8 cellular contexts compared by ENCODE assay signal in genomic region chr10:22606164-22606614, GRCh38.
A peak's percentile ranks its signal among the peaks of the same experiment; 100 is the strongest.
DNase-seq lines count a peak whose midpoint lies in the region; ATAC-seq lines count a peak whose summit lies in the region.

No MANE protein-coding gene starts in this region.

- peak overlapping the region; percentile 79 for H3K27ac Mint-ChIP-seq in activated naive CD8-positive, alpha-beta T cell treated with anti-CD3 and anti-CD28 coated beads, Interleukin-2, amount 10 ng/mL, durations not matched to agents 7 days and 5 days

- H3K27me3 Mint-ChIP-seq in activated naive CD8-positive, alpha-beta T cell treated with anti-CD3 and anti-CD28 coated beads, Interleukin-2, amount 10 ng/mL, durations not matched to agents 7 days and 5 days = no peaks in the 10 kb centered on the region

- no peak overlapping the region for H3K4me3 ChIP-seq in mucosa of rectum (ENCODE audit: low read length in 2 of 2)

- no peak overlapping the region for H3K9ac ChIP-seq in mucosa of rectum (ENCODE audit: low read depth in 1 of 2, low read length in 2 of 2)

- no peaks in the 10 kb centered on the region for H3K36me3 ChIP-seq in mucosa of rectum (ENCODE audit: control insufficient read depth in 2 of 2, insufficient read depth in 2 of 2, low read length in 2 of 2)

- H3K9me3 ChIP-seq in mucosa of rectum (ENCODE audit: control insufficient read depth in 2 of 2, low read length in 2 of 2) = no peaks in the 10 kb centered on the region

- peak; percentile 68 to 70 for ATAC-seq in activated CD4-positive, CD25-positive, alpha-beta regulatory T cell treated with anti-CD3 and anti-CD28 coated beads, Interleukin-2, amount 50 U/mL, for 24 hours
- peak; percentile 91 for ATAC-seq in GM21786 (IDR thresholded peaks at IDR 0.05; ENCODE audit: unreplicated experiment)
- ATAC-seq in activated naive CD8-positive, alpha-beta T cell treated with anti-CD3 and anti-CD28 coated beads, Interleukin-2, amount 10 ng/mL, durations not matched to agents 7 days and 5 days (ENCODE audit: low read depth) = peak; percentile 78

- peaks cover 2% of the 10 kb centered on the region for H3K9me3 Mint-ChIP-seq in activated naive CD8-positive, alpha-beta T cell treated with anti-CD3 and anti-CD28 coated beads, Interleukin-2, amount 10 ng/mL, durations not matched to agents 7 days and 5 days

- peak overlapping the region; percentile 32 to 67 for H3K27ac ChIP-seq in mucosa of rectum (ENCODE audit: low read depth in 2 of 2, low read length in 2 of 2)

- H3K27me3 ChIP-seq in mucosa of rectum (ENCODE audit: control insufficient read depth in 2 of 2, insufficient read depth in 2 of 2, low read length in 2 of 2) = no peaks in the 10 kb centered on the region

- peaks cover 0 to 7% of the 10 kb centered on the region in 2 donors for H3K4me1 ChIP-seq in mucosa of rectum (ENCODE audit: control insufficient read depth in 2 of 2, insufficient read depth in 2 of 2, low read length in 2 of 2)

- H3K4me3 Mint-ChIP-seq in activated naive CD8-positive, alpha-beta T cell treated with anti-CD3 and anti-CD28 coated beads, Interleukin-2, amount 10 ng/mL, durations not matched to agents 7 days and 5 days = peak overlapping the region; percentile 61

- H3K4me1 Mint-ChIP-seq in activated naive CD8-positive, alpha-beta T cell treated with anti-CD3 and anti-CD28 coated beads, Interleukin-2, amount 10 ng/mL, durations not matched to agents 7 days and 5 days = peaks cover 67% of the 10 kb centered on the region

- POLR2A ChIA-PET in activated naive CD8-positive, alpha-beta T cell treated with anti-CD3 and anti-CD28 coated beads, Interleukin-2, amount 10 ng/mL, durations not matched to agents 7 days and 5 days (lab: Charles Lee) = interaction anchor here (1.0 kb wide), 2 partner anchors 25 to 169 kb away, joined by 3 to 6 read pairs; no protein-coding TSS in a partner anchor

- DNase-seq in activated CD4-positive, CD25-positive, alpha-beta regulatory T cell treated with anti-CD3 and anti-CD28 coated beads, Interleukin-2, amount 50 U/mL, for 72 hours = no peak
- peak; percentile 36 for DNase-seq in KG1 (lab: John Stamatoyannopoulos, UW)
- DNase-seq in activated naive CD8-positive, alpha-beta T cell treated with anti-CD3 and anti-CD28 coated beads, Interleukin-2, amount 10 ng/mL, durations not matched to agents 7 days and 5 days = no peak
- DNase-seq in OCI-M1 (lab: John Stamatoyannopoulos, UW) = no peak
- no peak for DNase-seq in AG08396 (ENCODE audit: low spot score)

- peaks cover 53% of the 10 kb centered on the region for H3K36me3 Mint-ChIP-seq in activated naive CD8-positive, alpha-beta T cell treated with anti-CD3 and anti-CD28 coated beads, Interleukin-2, amount 10 ng/mL, durations not matched to agents 7 days and 5 days
